In genomic region chr11:46615756-46616155, GRCh38 we compare ENCODE assay signal across 12 cellular contexts. TPM values are rescaled to one million over a fixed set of nuclear protein-coding genes. Genes with fewer than 3 reads are reported as not detected.
DNase-seq lines count a peak whose midpoint lies in the region; ATAC-seq, FAIRE-seq and TF ChIP-seq lines count a peak whose summit lies in the region.
"Had no signal": no experiment of that assay in that cellular context is flagged by ENCODE, and none has a peak within 500 bp of the region (broad histone marks: within the 10 kb centered on the region; RNA-seq: fewer than 3 reads in every experiment).

No MANE protein-coding gene starts in this region.

- peak overlapping the region; percentile 96 for H3K4me3 Mint-ChIP-seq in T-helper 17 cell

- WGBS in A549 (ENCODE audit: missing lambda C conversion rate) = 85% methylated on average over 7 of the region's 7 CpGs
- WGBS in hepatocyte (ENCODE audit: low lambda C conversion rate, missing lambda C conversion rate) = 92% methylated on average over 7 of the region's 7 CpGs
- WGBS in testis, 2 donors = 70 to 83% methylated on average over 7 of the region's 7 CpGs

- no peak overlapping the region; the same call in 1 of the 2 replicates for H3K9ac ChIP-seq in DND-41 (ENCODE audit: low read depth, low read length)

- H3K27ac ChIP-seq in A549 = no peak overlapping the region
- no peak overlapping the region for H3K27ac ChIP-seq in DND-41 (ENCODE audit: low read length)
- peak overlapping the region; percentile 99 for H3K27ac ChIP-seq in hepatocyte
- H3K27ac ChIP-seq in testis = no peak overlapping the region

- H3K9me3 ChIP-seq in A549 (no peaks in the 10 kb centered on the region), DND-41 (ENCODE audit: insufficient read depth, low read length, severe bottlenecking) (no peaks in the 10 kb centered on the region), T-helper 17 cell (ENCODE audit: control insufficient read depth, low read length, poor library complexity, severe bottlenecking) (no peaks in the 10 kb centered on the region), hepatocyte (ENCODE audit: low read depth) (no peaks in the 10 kb centered on the region), MG63 (no peaks in the 10 kb centered on the region; the same call in 1 of the 2 replicates), testis (no peaks in the 10 kb centered on the region)

- H2AFZ ChIP-seq in DND-41 (ENCODE audit: low read depth, low read length) (no peak overlapping the region), hepatocyte (no peak overlapping the region)

- no peaks in the 10 kb centered on the region for H3K27me3 ChIP-seq in DND-41 (ENCODE audit: insufficient read depth, low read length, poor library complexity)
- H3K27me3 ChIP-seq in hepatocyte = no peaks in the 10 kb centered on the region
- no peaks in the 10 kb centered on the region for H3K27me3 ChIP-seq in MG63
- no peaks in the 10 kb centered on the region for H3K27me3 ChIP-seq in testis

- 0 out of 2 replicates have a peak, but pooled peaks cover 5% of the 10 kb centered on the region for H4K20me1 ChIP-seq in DND-41 (ENCODE audit: insufficient read depth, low read length)
- no peaks in the 10 kb centered on the region for H4K20me1 ChIP-seq in hepatocyte (ENCODE audit: insufficient read depth, poor library complexity, severe bottlenecking)

- no peak overlapping the region for H3K4me3 ChIP-seq in A549
- H3K4me3 ChIP-seq in DND-41 (ENCODE audit: low read depth in 1 of 2, low read length in 2 of 2) = peak overlapping the region in 1 of 2 experiments; percentile 94; a peak in 1 of 4 replicates
- H3K4me3 ChIP-seq in hepatocyte = no peak overlapping the region
- no peak overlapping the region for H3K4me3 ChIP-seq in MG63
- no peak overlapping the region for H3K4me3 ChIP-seq in testis
- H3K4me3 ChIP-seq: lung had no signal

- TF ChIP-seq CTCF in A549 (IDR thresholded peaks at IDR 0.05) (no peak), DND-41 (IDR thresholded peaks at IDR 0.05; ENCODE audit: borderline replicate concordance, extremely low read depth, low read length, poor library complexity, severe bottlenecking) (no peak), hepatocyte (IDR thresholded peaks at IDR 0.05; ENCODE audit: poor library complexity) (no peak), testis (IDR thresholded peaks at IDR 0.05) (no peak)

- no peak for ATAC-seq in A549
- no peak for ATAC-seq in DND-41 (ENCODE audit: insufficient read depth, low read depth)
- ATAC-seq in T-helper 17 cell = no peak
- ATAC-seq: right cardiac atrium had no signal

- TF ChIP-seq RAD21 in A549 (conservative IDR thresholded peaks at IDR 0.05 in 1 of 2, IDR thresholded peaks at IDR 0.05 in 1 of 2) = no peak

- POLR2A ChIA-PET in A549 (lab: Yijun Ruan, JAX) = interaction anchor here (1.2 kb wide), 1 partner anchor 22 kb away, joined by 3 read pairs; the partner anchor contains the start of gene AMBRA1

- DNase-seq in A549 (ENCODE audit: low read depth in 1 of 2, low spot score in 1 of 2) (no peak), DND-41 (no peak), T-helper 17 cell (no peak), hepatocyte (ENCODE audit: low spot score) (no peak), MG63 (no peak), DMS 273 treated with DMSO at 0.1 percent for 48 hours (lab: John Stamatoyannopoulos, UW) (no peak), testis (no peak), middle frontal gyrus (ENCODE audit: extremely low spot score, low spot score) (no peak)
- DNase-seq: NCI-H226 had no signal

- no peak for FAIRE-seq in A549 (lab: Jason Lieb, UNC)
- FAIRE-seq: frontal cortex had no signal

- no peaks in the 10 kb centered on the region for H3K27me3 Mint-ChIP-seq in T-helper 17 cell

- peaks cover 25% of the 10 kb centered on the region for H3K4me1 Mint-ChIP-seq in T-helper 17 cell

- intact Hi-C loops in testis (cut with DNase I; ENCODE audit: low total_unique reads) = no loop called here

- TF ChIP-seq EP300 in A549 (IDR thresholded peaks at IDR 0.05) = no peak

- no peak for TF ChIP-seq POLR2A in A549 (IDR thresholded peaks at IDR 0.05; ENCODE audit: low read length)
- TF ChIP-seq POLR2A in testis (IDR thresholded peaks at IDR 0.05) = no peak

- H3K4me1 ChIP-seq in A549 (peaks cover 24% of the 10 kb centered on the region; the same call in 2 of the 3 replicates), DND-41 (ENCODE audit: insufficient read depth, low read length) (peaks cover 67% of the 10 kb centered on the region), hepatocyte (ENCODE audit: insufficient read depth) (peaks cover 23% of the 10 kb centered on the region), testis (peaks cover 14% of the 10 kb centered on the region)

- H3K36me3 Mint-ChIP-seq in T-helper 17 cell (ENCODE audit: low read depth) = no peaks in the 10 kb centered on the region

- H3K36me3 ChIP-seq in DND-41 (ENCODE audit: insufficient read depth, low read length) = peaks cover 8% of the 10 kb centered on the region
- no peaks in the 10 kb centered on the region for H3K36me3 ChIP-seq in hepatocyte (replicated peaks; ENCODE audit: insufficient read depth, low read depth)
- H3K36me3 ChIP-seq in MG63 = peaks cover 10% of the 10 kb centered on the region; the same call in 1 of the 2 replicates
- H3K36me3 ChIP-seq in testis (ENCODE audit: low read depth, missing control alignments) = no peaks in the 10 kb centered on the region

- H3K79me2 ChIP-seq in DND-41 (ENCODE audit: insufficient read depth, low read length) (peaks cover 57% of the 10 kb centered on the region), hepatocyte (peaks cover 64% of the 10 kb centered on the region)

- CTCF ChIA-PET in A549 (lab: Yijun Ruan, JAX) = interaction anchor here (0.9 to 3.9 kb wide), 7 partner anchors 10 to 226 kb away, joined by 3 to 23 read pairs (median 4); no protein-coding TSS in a partner anchor

- no peaks in the 10 kb centered on the region for H3K9me2 ChIP-seq in hepatocyte (replicated peaks; ENCODE audit: insufficient read depth)

- no peak overlapping the region for H3K27ac Mint-ChIP-seq in T-helper 17 cell

- H3K4me2 ChIP-seq in A549 = peak overlapping the region; percentile 82
- H3K4me2 ChIP-seq in DND-41 (ENCODE audit: insufficient read depth, low read length) = peak overlapping the region; percentile 91
- peak overlapping the region; percentile 70 for H3K4me2 ChIP-seq in hepatocyte

TF ChIP-seq in A549, 52 proteins besides CTCF, POLR2A, EP300 and RAD21 (continues in another document):
- TF ChIP-seq GATA3 (IDR thresholded peaks at IDR 0.05; ENCODE audit: borderline replicate concordance) (no peak), HOXA7 (CRISPR knock-in tag; IDR thresholded peaks at IDR 0.05) (no peak), BCL3 (IDR thresholded peaks at IDR 0.05) (no peak), RCOR1 (IDR thresholded peaks at IDR 0.05; ENCODE audit: low read depth, low read length) (no peak)

RNA-seq across cellular contexts. Expression of gene HARBI1, which starts 1.3 kb away (rescaled TPM):
- polyA plus RNA-seq in A549 (2011; rRNA removed) (5.6 and 6.2 TPM in 2 replicates), A549 (2017; fragmentation: RNase III; extraction: RNeasy Plus Mini Kit Qiagen cat#74134 plus additional on column Dnase treatment) (4.6 to 5.7 TPM (median 5.1 TPM) in 3 replicates), hepatocyte (3.7 and 4.4 TPM in 2 replicates), testis (ENCODE audit: insufficient read depth, low read depth, low replicate concordance) (25.2 TPM)
- polyA plus RNA-seq in A549 (2012; cell fraction: cytosol; rRNA removed) = 1.9 and 2.8 TPM in 2 replicates
- polyA plus RNA-seq in A549 (2012; cell fraction: nucleus; rRNA removed) = 1.1 and 1.2 TPM in 2 replicates
- 7.5 and 8.6 TPM in 2 replicates for polyA minus RNA-seq in A549 (2011; rRNA and poly(A)+ RNA removed)
- total RNA-seq in T-helper 17 cell (10 to 100 TPM; 17.2 to 17.4 TPM), hepatocyte (4.5 and 6.5 TPM in 2 replicates), testis (10 to 100 TPM; 12.9 to 14.3 TPM)
- total RNA-seq in MG63 (2014; rRNA removed; shearing (Covaris generic); ENCODE audit: low replicate concordance) = 4.0 and 4.5 TPM in 2 replicates

RNA-seq across cellular contexts. Expression of gene ATG13, which starts 1.6 kb away (rescaled TPM):
- polyA plus RNA-seq in A549 (2011; rRNA removed) (58.6 and 75.4 TPM in 2 replicates), A549 (2017; fragmentation: RNase III; extraction: RNeasy Plus Mini Kit Qiagen cat#74134 plus additional on column Dnase treatment) (35.5 to 39.9 TPM (median 39.5 TPM) in 3 replicates), hepatocyte (50.9 and 54.9 TPM in 2 replicates), testis (ENCODE audit: insufficient read depth, low read depth, low replicate concordance) (224 TPM)
- 34.2 and 47.8 TPM in 2 replicates for polyA plus RNA-seq in A549 (2012; cell fraction: cytosol; rRNA removed)
- 54.5 and 58.6 TPM in 2 replicates for polyA plus RNA-seq in A549 (2012; cell fraction: nucleus; rRNA removed)
- 108 and 123 TPM in 2 replicates for polyA minus RNA-seq in A549 (2011; rRNA and poly(A)+ RNA removed)
- total RNA-seq in T-helper 17 cell (100 to 1,000 TPM; 110 to 129 TPM), hepatocyte (60.8 and 89.6 TPM in 2 replicates), testis (100 to 1,000 TPM; 176 to 203 TPM)
- 41.2 and 48.0 TPM in 2 replicates for total RNA-seq in MG63 (2014; rRNA removed; shearing (Covaris generic); ENCODE audit: low replicate concordance)

RNA-seq across cellular contexts. Expression of gene AMBRA1, which starts 21.9 kb away (rescaled TPM):
- 11.5 and 11.9 TPM in 2 replicates for polyA plus RNA-seq in A549 (2011; rRNA removed)
- 7.1 and 11.0 TPM in 2 replicates for polyA plus RNA-seq in A549 (2012; cell fraction: cytosol; rRNA removed)
- polyA plus RNA-seq in A549 (2012; cell fraction: nucleus; rRNA removed) = 23.9 and 25.1 TPM in 2 replicates
- polyA plus RNA-seq in A549 (2017; fragmentation: RNase III; extraction: RNeasy Plus Mini Kit Qiagen cat#74134 plus additional on column Dnase treatment) = 11.1 to 13.4 TPM (median 13.4 TPM) in 3 replicates
- 32.6 and 47.5 TPM in 2 replicates for polyA minus RNA-seq in A549 (2011; rRNA and poly(A)+ RNA removed)
- 10 to 100 TPM; 47.3 to 52.2 TPM for total RNA-seq in T-helper 17 cell
- 19.1 and 31.2 TPM in 2 replicates for total RNA-seq in hepatocyte
- polyA plus RNA-seq in hepatocyte = 7.2 and 8.3 TPM in 2 replicates
- 17.0 and 17.7 TPM in 2 replicates for total RNA-seq in MG63 (2014; rRNA removed; shearing (Covaris generic); ENCODE audit: low replicate concordance)
- 10 to 100 TPM; 55.6 to 68.3 TPM for total RNA-seq in testis
- polyA plus RNA-seq in testis (ENCODE audit: insufficient read depth, low read depth, low replicate concordance) = 28.0 TPM
